ENCODE assay signal across 10 cellular contexts in the genomic region with DNA sequence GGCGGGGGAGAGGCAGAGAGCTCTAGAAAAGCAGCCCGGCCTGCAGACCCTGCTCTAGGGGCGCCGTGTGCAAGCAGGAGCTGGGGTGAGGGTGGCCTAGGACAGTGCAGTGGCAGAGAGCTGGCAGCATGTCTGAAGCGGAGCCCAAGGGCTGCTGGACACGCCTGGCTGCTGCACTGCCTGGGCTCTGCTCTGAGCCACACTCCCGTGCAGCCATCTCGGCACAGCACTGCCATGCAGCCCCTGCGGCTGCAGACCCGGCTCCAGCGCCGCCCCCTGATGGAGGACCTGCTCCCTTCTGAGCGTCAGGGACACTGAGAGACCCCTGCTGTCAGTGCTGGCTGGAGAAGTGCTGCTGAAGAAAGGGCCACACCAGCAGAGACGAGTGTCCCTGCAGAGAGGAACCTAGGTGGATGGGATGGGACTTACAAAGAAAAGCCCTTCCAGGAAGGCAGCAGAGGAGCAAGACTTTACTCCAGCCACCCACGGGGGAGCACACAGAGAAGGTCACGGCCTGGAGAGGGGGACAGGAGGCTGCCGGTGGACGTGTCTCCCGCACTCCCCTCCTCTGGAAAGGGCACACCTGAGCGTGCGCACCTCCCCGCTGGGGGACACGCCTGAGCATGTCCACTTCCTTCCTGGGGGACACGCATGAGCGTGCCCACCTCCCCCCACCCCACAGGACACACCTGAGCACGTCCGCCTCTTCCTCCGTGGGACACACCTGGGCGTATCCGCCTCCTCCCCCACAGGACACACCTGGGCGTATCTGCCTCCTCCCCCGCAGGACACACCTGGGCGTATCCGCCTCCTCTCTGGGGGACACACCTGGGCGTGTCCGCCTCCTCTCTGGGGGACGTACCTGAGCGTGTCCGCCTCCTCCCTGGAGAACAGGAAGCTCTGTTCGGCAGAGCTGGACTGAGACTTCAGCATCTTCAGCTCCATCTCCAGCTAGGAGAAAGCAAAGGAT.
DNase-seq lines count a peak whose midpoint lies in the region; ATAC-seq, FAIRE-seq and TF ChIP-seq lines count a peak whose summit lies in the region.
"Had no signal": no experiment of that assay in that cellular context is flagged by ENCODE, and none has a peak within 500 bp of the region (broad histone marks: within the 10 kb centered on the region; RNA-seq: fewer than 3 reads in every experiment).

No MANE protein-coding gene starts in this region.

- WGBS in HUES64, result 90% methylated on average over 40 of the region's 40 CpGs

- no peak overlapping the region for H3K4me3 ChIP-seq in HUES64 (ENCODE audit: low read length)
- H3K4me3 ChIP-seq in keratinocyte (ENCODE audit: control insufficient read depth in 2 of 3, extremely low read depth in 1 of 3, insufficient read depth in 2 of 3, low read depth in 1 of 3, low read length in 3 of 3), result peak overlapping the region in 1 of 3 experiments; percentile 2
- H3K4me3 ChIP-seq in vagina, result no peak overlapping the region
- H3K4me3 ChIP-seq: psoas muscle had no signal

- H3K9me3 ChIP-seq in HUES64 (ENCODE audit: insufficient read depth, low read depth, low read length) (peaks cover 9% of the 10 kb centered on the region), keratinocyte (ENCODE audit: control insufficient read depth, low read depth, low read length) (no peaks in the 10 kb centered on the region), vagina (no peaks in the 10 kb centered on the region)
- H3K9me3 ChIP-seq: psoas muscle had no signal

- TF ChIP-seq POLR2A in vagina (IDR thresholded peaks at IDR 0.05), result no peak

- H3K4me2 ChIP-seq in keratinocyte (ENCODE audit: control insufficient read depth, extremely low read depth, insufficient read depth, low read depth, low read length), result peak overlapping the region; percentile 69

- peak overlapping the region; percentile 14 for H2AFZ ChIP-seq in keratinocyte (ENCODE audit: control insufficient read depth, low read length)

- H4K20me1 ChIP-seq in keratinocyte (ENCODE audit: control insufficient read depth, extremely low read depth, insufficient read depth, low read length), result no peaks in the 10 kb centered on the region

- H3K27ac ChIP-seq in HUES64 (ENCODE audit: low read depth, low read length) (no peak overlapping the region), keratinocyte (ENCODE audit: control insufficient read depth, insufficient read depth, low read length) (no peak overlapping the region), vagina (no peak overlapping the region)
- H3K27ac ChIP-seq: psoas muscle had no signal

- intact Hi-C loops in vagina (cut with DNase I), result no loop called here

- peak; percentile 51 for ATAC-seq in GM21367 (IDR thresholded peaks at IDR 0.05; ENCODE audit: unreplicated experiment)
- ATAC-seq in omental fat pad (ENCODE audit: low FRiP score), result no peak
- ATAC-seq: psoas muscle had no signal

- CTCF ChIA-PET in GM10248 (lab: Yijun Ruan, JAX), result interaction anchor here (1.7 kb wide), 1 partner anchor 10 kb away, joined by 4 read pairs; no protein-coding TSS in a partner anchor

- peaks cover 22% of the 10 kb centered on the region for H3K36me3 ChIP-seq in HUES64 (ENCODE audit: insufficient read depth, low read length)
- peaks cover 0 to 3% of the 10 kb centered on the region in 2 experiments for H3K36me3 ChIP-seq in keratinocyte (ENCODE audit: control insufficient read depth in 2 of 2, extremely low read depth in 1 of 2, insufficient read depth in 2 of 2, low read length in 2 of 2)
- no peaks in the 10 kb centered on the region for H3K36me3 ChIP-seq in vagina

- no peaks in the 10 kb centered on the region for H3K4me1 ChIP-seq in HUES64 (ENCODE audit: insufficient read depth, low read length)
- H3K4me1 ChIP-seq in keratinocyte (ENCODE audit: control insufficient read depth, extremely low read depth, insufficient read depth, low read length), result peaks cover 14% of the 10 kb centered on the region
- H3K4me1 ChIP-seq in vagina, result no peaks in the 10 kb centered on the region
- H3K4me1 ChIP-seq: psoas muscle had no signal

- peak; percentile 93 for FAIRE-seq in keratinocyte (lab: Jason Lieb, UNC)
- FAIRE-seq in D721Med (lab: Jason Lieb, UNC), result no peak

- no peak for TF ChIP-seq CTCF in GM10248 (IDR thresholded peaks at IDR 0.05; ENCODE audit: control extremely low read depth, extremely low read depth, low read depth, missing control alignments)
- no peak for TF ChIP-seq CTCF in keratinocyte (optimal IDR thresholded peaks at IDR 0.05 in 1 of 3, IDR thresholded peaks at IDR 0.05 in 1 of 3, conservative IDR thresholded peaks at IDR 0.05 in 1 of 3; ENCODE audit: extremely low read depth in 1 of 3, insufficient read depth in 2 of 3, low read length in 3 of 3)
- no peak for TF ChIP-seq CTCF in omental fat pad (IDR thresholded peaks at IDR 0.05)
- TF ChIP-seq CTCF in D721Med (IDR thresholded peaks at IDR 0.05; ENCODE audit: insufficient read depth, missing control alignments), result no peak
- TF ChIP-seq CTCF in vagina (IDR thresholded peaks at IDR 0.05), result no peak

- DNase-seq in GM10248 (ENCODE audit: extremely low spot score) (peak; percentile 76), keratinocyte (ENCODE audit: low read depth, low spot score) (peak; percentile 60), omental fat pad (ENCODE audit: low spot score) (no peak), D721Med (ENCODE audit: insufficient read length, low spot score) (no peak), vagina (ENCODE audit: extremely low spot score in 2 of 2) (no peak)
- no peak for DNase-seq in stimulated activated naive CD4-positive, alpha-beta T cell (lab: John Stamatoyannopoulos, UW)
- DNase-seq: activated naive CD4-positive, alpha-beta T cell treated with anti-CD3 and anti-CD28 coated beads for 36 hours had no signal

- POLR2A ChIA-PET in GM10248 (lab: Yijun Ruan, JAX), result no interaction called here

- dilution Hi-C loops in keratinocyte (cut with MboI; ENCODE audit: extremely low pct_ligation_motif_present, low sequenced_read_pairs), result no loop called here

- H3K79me2 ChIP-seq in keratinocyte (ENCODE audit: control insufficient read depth, insufficient read depth, low read length), result no peaks in the 10 kb centered on the region

- H3K9me1 ChIP-seq in keratinocyte (ENCODE audit: control insufficient read depth, extremely low read depth, insufficient read depth, low read length), result no peaks in the 10 kb centered on the region

- H3K9ac ChIP-seq in HUES64 (ENCODE audit: low read depth, low read length) (peak overlapping the region; percentile 31; the same call in 1 of the 2 replicates), keratinocyte (ENCODE audit: control insufficient read depth, extremely low read depth, insufficient read depth, low read length) (peak overlapping the region; percentile 50)

- H3K27me3 ChIP-seq in HUES64 (ENCODE audit: insufficient read depth, low read length), result no peaks in the 10 kb centered on the region
- no peaks in the 10 kb centered on the region for H3K27me3 ChIP-seq in keratinocyte (ENCODE audit: control insufficient read depth, extremely low read depth, insufficient read depth, low read length)
- no peaks in the 10 kb centered on the region for H3K27me3 ChIP-seq in vagina

Comparison
In these comparisons a context has a peak if more than half of its experiments do, and no peak if none do; other contexts are left out.
1. DNase-seq: peak in GM10248 (single experiment) and keratinocyte (single experiment); none in omental fat pad (single experiment), stimulated activated naive CD4-positive, alpha-beta T cell (0 of 6), D721Med (single experiment) and vagina (0 of 2).